In genomic region chr2:122542236-122542635, GRCh38 we compare ENCODE assay signal across 34 cellular contexts.
DNase-seq lines count a peak whose midpoint lies in the region; ATAC-seq, FAIRE-seq and TF ChIP-seq lines count a peak whose summit lies in the region.
"Had no signal": no experiment of that assay in that cellular context is flagged by ENCODE, and none has a peak within 500 bp of the region (broad histone marks: within the 10 kb centered on the region; RNA-seq: fewer than 3 reads in every experiment).

No MANE protein-coding gene starts in this region.

- no peak overlapping the region for H2AK5ac ChIP-seq in IMR-90 (ENCODE audit: low read depth, low read length)

- no peak overlapping the region for H4K91ac ChIP-seq in IMR-90 (ENCODE audit: insufficient read depth, low read depth, low read length)

- H3K9ac ChIP-seq in HepG2 (ENCODE audit: insufficient read depth, low read depth, low read length) (no peak overlapping the region), IMR-90 (ENCODE audit: low read depth, low read length) (no peak overlapping the region), neural cell (ENCODE audit: low read length) (peak overlapping the region; percentile 46)
- H3K9ac ChIP-seq: BLaER1; BLaER1 treated with 17β-estradiol and CSF1 and Interleukin-3, amounts not matched to agents 10 nM and 100 nM had no signal

- BruUV-seq in HepG2 (replicated peaks; lab: Mats Ljungman, UMichigan) = no TSS peak
- BruUV-seq in IMR-90 (replicated peaks; lab: Mats Ljungman, UMichigan) = no TSS peak

- H3K4me3 ChIP-seq in HepG2 (replicated peaks in 1 of 3; ENCODE audit: insufficient read depth in 1 of 3, low read depth in 2 of 3, low read length in 3 of 3) = no peak overlapping the region
- no peak overlapping the region for H3K4me3 ChIP-seq in right lobe of liver
- H3K4me3 ChIP-seq in A549 = no peak overlapping the region
- no peak overlapping the region for H3K4me3 ChIP-seq in IMR-90 (ENCODE audit: insufficient read depth, low read depth, low read length)
- peak overlapping the region; percentile 16 for H3K4me3 ChIP-seq in neural cell (ENCODE audit: low read length)
- H3K4me3 ChIP-seq: BLaER1; BLaER1 treated with 17β-estradiol and CSF1 and Interleukin-3, amounts not matched to agents 10 nM and 100 nM had no signal

- no peak overlapping the region for H3K23ac ChIP-seq in IMR-90 (ENCODE audit: low read depth, low read length)

- H4K8ac ChIP-seq in IMR-90 (ENCODE audit: low read depth in 2 of 2, low read length in 2 of 2) = no peak overlapping the region

- H2BK20ac ChIP-seq in IMR-90 (ENCODE audit: low read depth, low read length) = no peak overlapping the region

- H3K9me1 ChIP-seq in IMR-90 (ENCODE audit: insufficient read depth, low read length) = no peaks in the 10 kb centered on the region

- H4K5ac ChIP-seq in IMR-90 (ENCODE audit: low read depth, low read length) = no peak overlapping the region

- DNase-seq in HepG2 (ENCODE audit: low spot score) (no peak), right lobe of liver (no peak), A549 (ENCODE audit: low read depth in 1 of 2, low spot score in 1 of 2) (no peak), IMR-90 (no peak), NCI-H128 (lab: John Stamatoyannopoulos, UW; ENCODE audit: unreplicated experiment) (no peak), DMS153 treated with DMSO at 0.1 percent for 48 hours (lab: John Stamatoyannopoulos, UW; ENCODE audit: unreplicated experiment) (no peak)
- DNase-seq: 8988T; ACHN; AML-193; BE2C; C1 segment of cervical spinal cord; Caco-2; Calu3; CD4-positive, alpha-beta memory T cell; CD4-positive, alpha-beta T cell; CD4-positive, CD25-positive, alpha-beta regulatory T cell; CD8-positive, alpha-beta memory T cell; CD8-positive, alpha-beta T cell; COR-L47; DMS 273 treated with DMSO at 0.1 percent for 48 hours; DMS153; DMS53; DMS79; DMS79 treated with DMSO at 0.1 percent for 48 hours; DND-41; EL had no signal

- H2AFZ ChIP-seq in HepG2 (ENCODE audit: low read length) (no peak overlapping the region), IMR-90 (replicated peaks; ENCODE audit: low read length, poor library complexity) (no peak overlapping the region), neural cell (ENCODE audit: low read depth, low read length) (no peak overlapping the region)

- dilution Hi-C loops in IMR-90 (cut with HindIII; ENCODE audit: low sequenced_read_pairs, unreplicated experiment) = no loop called here

- H3K36me3 ChIP-seq in HepG2 (replicated peaks in 1 of 2; ENCODE audit: control insufficient read depth in 1 of 2, insufficient read depth in 2 of 2, low read length in 2 of 2) (no peaks in the 10 kb centered on the region), right lobe of liver (no peaks in the 10 kb centered on the region), IMR-90 (ENCODE audit: control insufficient read depth, insufficient read depth, low read length) (no peaks in the 10 kb centered on the region), neural cell (ENCODE audit: insufficient read depth, low read length) (no peaks in the 10 kb centered on the region)
- H3K36me3 ChIP-seq: BE2C; BLaER1; BLaER1 treated with 17β-estradiol and CSF1 and Interleukin-3, amounts not matched to agents 10 nM and 100 nM had no signal

- no peak for FAIRE-seq in HepG2 (lab: Jason Lieb, UNC)
- FAIRE-seq in A549 (lab: Jason Lieb, UNC) = no peak
- FAIRE-seq: A204.1, D721Med had no signal

- H4K20me1 ChIP-seq in HepG2 (ENCODE audit: insufficient read depth, low read length) (no peaks in the 10 kb centered on the region), IMR-90 (ENCODE audit: insufficient read depth, low read length) (no peaks in the 10 kb centered on the region), neural cell (ENCODE audit: insufficient read depth) (no peaks in the 10 kb centered on the region)
- H4K20me1 ChIP-seq: BLaER1; BLaER1 treated with 17β-estradiol and CSF1 and Interleukin-3, amounts not matched to agents 10 nM and 100 nM had no signal

- peaks cover 6% of the 10 kb centered on the region for H3F3A ChIP-seq in neural cell (ENCODE audit: insufficient read depth, low read length, poor library complexity, severe bottlenecking)

- H3K27ac ChIP-seq in HepG2 (ENCODE audit: extremely low read length, insufficient read depth, low read length) (no peak overlapping the region), right lobe of liver (no peak overlapping the region), A549 (no peak overlapping the region), IMR-90 (ENCODE audit: insufficient read depth, low read length) (no peak overlapping the region), neural cell (ENCODE audit: low read length) (peak overlapping the region; percentile 92)
- H3K27ac ChIP-seq: 22Rv1; BLaER1; BLaER1 treated with 17β-estradiol and CSF1 and Interleukin-3, amounts not matched to agents 10 nM and 100 nM; C4-2B had no signal

- in situ Hi-C loops in HepG2 (cut with HindIII; ENCODE audit: extremely low pct_ligation_motif_present, low pct_unique_long_range_greater_than_20kb) (no loop called here), IMR-90 (cut with MboI; ENCODE audit: low sequenced_read_pairs) (no loop called here)

- POLR2A ChIA-PET in HepG2 (lab: Yijun Ruan, JAX) = no interaction called here
- POLR2A ChIA-PET in A549 (lab: Yijun Ruan, JAX) = no interaction called here
- POLR2A ChIA-PET in IMR-90 (lab: Charles Lee; ENCODE audit: unreplicated experiment) = no interaction called here

- CTCF ChIA-PET in HepG2 (lab: Yijun Ruan, JAX; ENCODE audit: low intra/inter-chr PET ratio, low total read pairs) (no interaction called here), A549 (lab: Yijun Ruan, JAX) (no interaction called here), IMR-90 (lab: Yijun Ruan, JAX) (no interaction called here)

- TF ChIP-seq EP300 in HepG2 (IDR thresholded peaks at IDR 0.05; ENCODE audit: low read depth in 2 of 2, low read length in 2 of 2) (no peak), HepG2 (CRISPR knock-in tag; IDR thresholded peaks at IDR 0.05; ENCODE audit: borderline replicate concordance) (no peak), A549 (IDR thresholded peaks at IDR 0.05) (no peak), neural cell (conservative IDR thresholded peaks at IDR 0.05; ENCODE audit: poor library complexity, severe bottlenecking) (no peak)

- H2BK120ac ChIP-seq in IMR-90 (ENCODE audit: low read depth, low read length) = no peak overlapping the region

- no peak overlapping the region for H3K56ac ChIP-seq in IMR-90 (ENCODE audit: extremely low read depth, insufficient read depth, low read length)

- no peaks in the 10 kb centered on the region for H3K79me2 ChIP-seq in HepG2 (ENCODE audit: insufficient read depth, low read length)
- no peaks in the 10 kb centered on the region for H3K79me2 ChIP-seq in neural cell (replicated peaks; ENCODE audit: insufficient read depth, low read length)

- H2AK9ac ChIP-seq in IMR-90 (replicated peaks; ENCODE audit: low read depth, low read length, poor library complexity) = no peak overlapping the region

- H3K9me2 ChIP-seq in neural cell (ENCODE audit: insufficient read depth, low read length) = no peaks in the 10 kb centered on the region

- no peak overlapping the region for H3K4ac ChIP-seq in IMR-90 (ENCODE audit: low read depth, low read length)

- H3K9me3 ChIP-seq in HepG2 (ENCODE audit: low read length) (no peaks in the 10 kb centered on the region), right lobe of liver (no peaks in the 10 kb centered on the region), A549 (no peaks in the 10 kb centered on the region), IMR-90 (ENCODE audit: control insufficient read depth, insufficient read depth, low read length) (0 out of 2 replicates have a peak, but pooled peaks cover 2% of the 10 kb centered on the region), neural cell (ENCODE audit: low read length) (no peaks in the 10 kb centered on the region)
- H3K9me3 ChIP-seq: BE2C; BLaER1; BLaER1 treated with 17β-estradiol and CSF1 and Interleukin-3, amounts not matched to agents 10 nM and 100 nM; Caco-2 had no signal

- H3K79me1 ChIP-seq in IMR-90 (ENCODE audit: low read depth in 1 of 2, low read length in 2 of 2) = no peaks in the 10 kb centered on the region

- TF ChIP-seq CTCF in HepG2 (CRISPR knock-in tag; IDR thresholded peaks at IDR 0.05) (no peak), right lobe of liver (IDR thresholded peaks at IDR 0.05) (no peak), A549 (IDR thresholded peaks at IDR 0.05) (no peak), IMR-90 (conservative IDR thresholded peaks at IDR 0.05; ENCODE audit: low read depth, low read length) (no peak), neural cell (IDR thresholded peaks at IDR 0.05; ENCODE audit: poor library complexity, severe bottlenecking) (no peak)

- 13% methylated on average over 6 of the region's 6 CpGs for WGBS in HepG2 (ENCODE audit: low lambda C conversion rate)
- 44% methylated on average over 6 of the region's 6 CpGs for WGBS in right lobe of liver (ENCODE audit: insufficient coverage, low coverage, low lambda C conversion rate, missing lambda C conversion rate)
- 4% methylated on average over 6 of the region's 6 CpGs for WGBS in A549 (ENCODE audit: missing lambda C conversion rate)
- WGBS in IMR-90 (ENCODE audit: extremely low coverage in 2 of 2, insufficient read length in 1 of 2), 2 experiments = no CpG with 5 or more reads among the region's 6 CpGs

- H3K27me3 ChIP-seq in HepG2 (ENCODE audit: control insufficient read depth in 1 of 2, insufficient read depth in 2 of 2, low read length in 2 of 2) (no peaks in the 10 kb centered on the region; a peak in 1 of 5 replicates), right lobe of liver (no peaks in the 10 kb centered on the region), IMR-90 (ENCODE audit: control insufficient read depth, insufficient read depth, low read length) (no peaks in the 10 kb centered on the region), neural cell (ENCODE audit: insufficient read depth, low read depth, low read length) (no peaks in the 10 kb centered on the region)
- H3K27me3 ChIP-seq: BE2C; BLaER1; BLaER1 treated with 17β-estradiol and CSF1 and Interleukin-3, amounts not matched to agents 10 nM and 100 nM had no signal

- H2BK5ac ChIP-seq in IMR-90 (ENCODE audit: low read depth, low read length, poor library complexity, severe bottlenecking) = no peak overlapping the region

- no peak overlapping the region for H3K14ac ChIP-seq in IMR-90 (replicated peaks; ENCODE audit: low read depth, low read length)

- H2BK15ac ChIP-seq in IMR-90 (ENCODE audit: low read depth, low read length) = no peak overlapping the region

- TF ChIP-seq POLR2A in HepG2 (IDR thresholded peaks at IDR 0.05; ENCODE audit: insufficient read depth in 1 of 2, low read depth in 2 of 2, low read length in 2 of 2) (no peak), right lobe of liver (IDR thresholded peaks at IDR 0.05) (no peak), A549 (IDR thresholded peaks at IDR 0.05; ENCODE audit: low read length) (no peak), IMR-90 (IDR thresholded peaks at IDR 0.05; ENCODE audit: low read depth, low read length) (no peak)

- ATAC-seq in HepG2 (no peak), right lobe of liver (no peak), A549 (no peak), IMR-90 (ENCODE audit: low read depth) (no peak), GM18858 (IDR thresholded peaks at IDR 0.05; ENCODE audit: unreplicated experiment) (no peak)
- ATAC-seq: CD8-positive, alpha-beta T cell had no signal

- TF ChIP-seq RAD21 in HepG2 (CRISPR knock-in tag; IDR thresholded peaks at IDR 0.05) = no peak
- no peak for TF ChIP-seq RAD21 in A549 (conservative IDR thresholded peaks at IDR 0.05 in 1 of 2, IDR thresholded peaks at IDR 0.05 in 1 of 2)
- no peak for TF ChIP-seq RAD21 in IMR-90 (IDR thresholded peaks at IDR 0.05; ENCODE audit: low read length)
- TF ChIP-seq RAD21 in neural cell (conservative IDR thresholded peaks at IDR 0.05) = no peak

- H3K4me1 ChIP-seq in HepG2 (ENCODE audit: insufficient read depth, low read length) = no peaks in the 10 kb centered on the region
- no peaks in the 10 kb centered on the region for H3K4me1 ChIP-seq in right lobe of liver
- H3K4me1 ChIP-seq in A549 = no peaks in the 10 kb centered on the region
- no peaks in the 10 kb centered on the region for H3K4me1 ChIP-seq in IMR-90 (ENCODE audit: control insufficient read depth, insufficient read depth, low read length)
- H3K4me1 ChIP-seq: BE2C, Caco-2 had no signal

- H3K4me2 ChIP-seq in HepG2 (ENCODE audit: low read depth, low read length) (no peak overlapping the region), A549 (no peak overlapping the region), IMR-90 (ENCODE audit: low read depth, low read length) (no peak overlapping the region), neural cell (ENCODE audit: low read length) (no peak overlapping the region)
- H3K4me2 ChIP-seq: BLaER1 had no signal

- intact Hi-C loops in HepG2 (cut with micrococcal nuclease; ENCODE audit: unreplicated experiment) (no loop called here), right lobe of liver (cut with DNase I) (no loop called here), IMR-90 (cut with micrococcal nuclease) (no loop called here)

- H3K18ac ChIP-seq in IMR-90 (ENCODE audit: low read depth, low read length) = no peak overlapping the region

Comparison
In these comparisons a context has a peak if more than half of its experiments do, and no peak if none do; other contexts are left out.
1. Of the 38 proteins assayed by ChIP-seq in both HepG2 and A549: peak only in HepG2: none; only in A549: MAFK; in both: NFE2L2; in neither: 36.